Comparison of ENCODE assay signal across 1 cellular context in the genomic region with DNA sequence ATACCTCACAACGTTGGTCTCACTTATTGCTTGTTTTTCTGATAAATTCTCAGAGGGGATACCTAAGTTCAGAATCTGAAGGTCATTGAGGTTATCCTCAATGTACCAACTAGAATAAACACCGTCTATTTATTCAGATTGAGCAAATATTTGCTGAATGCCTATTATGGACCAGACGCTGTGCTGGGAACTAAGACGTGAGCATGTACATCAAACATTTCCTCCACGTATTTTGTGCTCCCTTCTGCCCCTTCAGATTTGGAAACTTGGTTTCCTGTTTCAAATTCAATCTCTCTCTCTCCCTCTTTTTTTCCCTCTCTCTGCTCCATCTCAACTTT.
TF ChIP-seq lines count a peak whose summit lies in the region.

No MANE protein-coding gene starts in this region.

TF ChIP-seq in IMR-90, 13 proteins besides CTCF, POLR2A, EP300 and RAD21 (continued from another document):
- TF ChIP-seq, protein P1, sequence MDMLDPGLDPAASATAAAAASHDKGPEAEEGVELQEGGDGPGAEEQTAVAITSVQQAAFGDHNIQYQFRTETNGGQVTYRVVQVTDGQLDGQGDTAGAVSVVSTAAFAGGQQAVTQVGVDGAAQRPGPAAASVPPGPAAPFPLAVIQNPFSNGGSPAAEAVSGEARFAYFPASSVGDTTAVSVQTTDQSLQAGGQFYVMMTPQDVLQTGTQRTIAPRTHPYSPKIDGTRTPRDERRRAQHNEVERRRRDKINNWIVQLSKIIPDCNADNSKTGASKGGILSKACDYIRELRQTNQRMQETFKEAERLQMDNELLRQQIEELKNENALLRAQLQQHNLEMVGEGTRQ (IDR thresholded peaks at IDR 0.05; ENCODE audit: low read depth, low read length), result no peak
- TF ChIP-seq MAZ (IDR thresholded peaks at IDR 0.05; ENCODE audit: borderline replicate concordance, low read depth, low read length) (no peak), SMC3 (IDR thresholded peaks at IDR 0.05; ENCODE audit: low read depth, low read length) (no peak)
- TF ChIP-seq, protein P2, sequence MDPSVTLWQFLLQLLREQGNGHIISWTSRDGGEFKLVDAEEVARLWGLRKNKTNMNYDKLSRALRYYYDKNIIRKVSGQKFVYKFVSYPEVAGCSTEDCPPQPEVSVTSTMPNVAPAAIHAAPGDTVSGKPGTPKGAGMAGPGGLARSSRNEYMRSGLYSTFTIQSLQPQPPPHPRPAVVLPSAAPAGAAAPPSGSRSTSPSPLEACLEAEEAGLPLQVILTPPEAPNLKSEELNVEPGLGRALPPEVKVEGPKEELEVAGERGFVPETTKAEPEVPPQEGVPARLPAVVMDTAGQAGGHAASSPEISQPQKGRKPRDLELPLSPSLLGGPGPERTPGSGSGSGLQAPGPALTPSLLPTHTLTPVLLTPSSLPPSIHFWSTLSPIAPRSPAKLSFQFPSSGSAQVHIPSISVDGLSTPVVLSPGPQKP (IDR thresholded peaks at IDR 0.05; ENCODE audit: borderline replicate concordance, low read depth, low read length), result no peak
TF ChIP-seq in IMR-90: peak in this region for 0.
